ENCODE assay signal across 20 cellular contexts in genomic region chr2:13745324-13745723, GRCh38.
DNase-seq lines count a peak whose midpoint lies in the region; ATAC-seq, FAIRE-seq and TF ChIP-seq lines count a peak whose summit lies in the region.
"Had no signal": no experiment of that assay in that cellular context is flagged by ENCODE, and none has a peak within 500 bp of the region (broad histone marks: within the 10 kb centered on the region; RNA-seq: fewer than 3 reads in every experiment).

No MANE protein-coding gene starts in this region.

- H3K36me3 ChIP-seq in GM12878 (ENCODE audit: control insufficient read depth in 2 of 2, insufficient read depth in 2 of 2, low read length in 1 of 2): no peaks in the 10 kb centered on the region
- H3K36me3 ChIP-seq: heart right ventricle, prostate gland, uterus had no signal

- RAD21 ChIA-PET in GM12878 (lab: Charles Lee; ENCODE audit: unreplicated experiment): interaction anchor here (1.1 kb wide), 1 partner anchor 49 kb away, joined by 3 read pairs; no protein-coding TSS in a partner anchor

- no peaks in the 10 kb centered on the region for H3K27me3 ChIP-seq in GM12878 (replicated peaks in 1 of 2; ENCODE audit: control insufficient read depth in 2 of 2, insufficient read depth in 2 of 2, low read length in 1 of 2)
- H3K27me3 ChIP-seq: heart right ventricle, uterus had no signal

- in situ Hi-C loops in GM12878 (cut with MboI): no loop called here

- no peak overlapping the region for H3K4me3 ChIP-seq in GM12865 (ENCODE audit: low read depth, low read length)
- no peak overlapping the region for H3K4me3 ChIP-seq in GM12878
- H3K4me3 ChIP-seq: heart right ventricle, prostate gland, uterus had no signal

- no peak overlapping the region for H3K9ac ChIP-seq in GM12878 (ENCODE audit: control insufficient read depth, insufficient read depth, low read length)

- no peaks in the 10 kb centered on the region for H4K20me1 ChIP-seq in GM12878 (ENCODE audit: control insufficient read depth, insufficient read depth)

- H3K79me2 ChIP-seq in GM12878 (ENCODE audit: control insufficient read depth, insufficient read depth, low read length): no peaks in the 10 kb centered on the region

- no peak for ATAC-seq in GM12878
- no peak for ATAC-seq in HG03432 (IDR thresholded peaks at IDR 0.05; ENCODE audit: unreplicated experiment)
- ATAC-seq: activated naive CD4-positive, alpha-beta T cell treated with anti-CD3 and anti-CD28 coated beads, Interleukin-2, amount 50 U/mL, for 72 hours; heart right ventricle; SK-N-SH treated with all-trans-retinoic acid at 6 μM for 48 hours had no signal

- CTCF ChIA-PET in GM12878 (lab: Yijun Ruan, JAX): interaction anchor here (0.8 to 1.7 kb wide), 2 partner anchors 8 to 74 kb away, joined by 3 to 5 read pairs; no protein-coding TSS in a partner anchor

- POLR2A ChIA-PET in GM12878 (lab: Charles Lee): no interaction called here

- no peaks in the 10 kb centered on the region for H3K4me1 ChIP-seq in GM12878 (ENCODE audit: control insufficient read depth, insufficient read depth, low read length)
- H3K4me1 ChIP-seq: heart right ventricle, prostate gland, uterus had no signal

- SMC1A ChIA-PET in GM12878 (lab: Charles Lee; ENCODE audit: uncharacterized antibody, unreplicated experiment): interaction anchor here (1.0 to 2.1 kb wide), 6 partner anchors 9 to 224 kb away, joined by 3 to 10 read pairs (median 4); no protein-coding TSS in a partner anchor

- H3K27ac ChIP-seq in GM12878 (ENCODE audit: control insufficient read depth, insufficient read depth): no peak overlapping the region
- H3K27ac ChIP-seq: heart right ventricle, prostate gland, uterus had no signal

- no peak for TF ChIP-seq EP300 in GM12878 (IDR thresholded peaks at IDR 0.05; ENCODE audit: borderline replicate concordance in 1 of 2, control insufficient read depth in 1 of 2, low read depth in 2 of 2, low read length in 2 of 2)

- 0% methylated on average over 4 of the region's 4 CpGs for WGBS in GM12878 (ENCODE audit: insufficient coverage, insufficient replicate concordance, low lambda C conversion rate, missing lambda C conversion rate)

- no peaks in the 10 kb centered on the region; the same call in 2 of the 3 replicates for H3K9me3 ChIP-seq in GM12878 (replicated peaks; ENCODE audit: control insufficient read depth, insufficient read depth, low read length)
- H3K9me3 ChIP-seq: prostate gland, uterus had no signal

- TF ChIP-seq CTCF in GM12865 (IDR thresholded peaks at IDR 0.05; ENCODE audit: insufficient read depth, low read depth, low read length, missing control alignments) (no peak), GM12878 (IDR thresholded peaks at IDR 0.05 in 2 of 3, conservative IDR thresholded peaks at IDR 0.05 in 1 of 3; ENCODE audit: control insufficient read depth in 2 of 3, extremely low read depth in 1 of 3, insufficient read depth in 1 of 3, low read depth in 3 of 3, low read length in 3 of 3) (no peak)

- intact Hi-C loops in GM12878 (cut with micrococcal nuclease; ENCODE audit: unreplicated experiment): no loop called here

- no peak overlapping the region for H3K4me2 ChIP-seq in GM12878 (ENCODE audit: control insufficient read depth, insufficient read depth)

- no TSS peak for BruUV-seq in GM12878 (replicated peaks; lab: Mats Ljungman, UMichigan)

- peak; percentile 37 for DNase-seq in GM12865 (ENCODE audit: low read depth)
- peak; percentile 12 for DNase-seq in LHCN-M2 (ENCODE audit: low read depth)
- no peak for DNase-seq in GM12878 (ENCODE audit: low read depth, low spot score)
- peak; percentile 9 for DNase-seq in myocyte (ENCODE audit: low read depth)
- DNase-seq in activated CD4-positive, alpha-beta T cell treated with anti-CD3 and anti-CD28 coated beads, Interleukin-2, amount 50 U/mL, for 48 hours: no peak
- DNase-seq in activated effector memory CD4-positive, alpha-beta T cell treated with anti-CD3 and anti-CD28 coated beads, Interleukin-2, amount 50 U/mL, for 16 hours: no peak
- DNase-seq: activated CD4-positive, alpha-beta T cell treated with anti-CD3 and anti-CD28 coated beads for 48 hours; CD4-positive, CD25-positive, alpha-beta regulatory T cell; DMS153; erythroblast; foreskin fibroblast; heart right ventricle; MM.1S; NCI-H1436 treated with DMSO at 0.1 percent for 48 hours; uterus had no signal

- H2AFZ ChIP-seq in GM12878 (ENCODE audit: control insufficient read depth, low read depth, low read length): no peak overlapping the region

- no peak for TF ChIP-seq RAD21 in GM12878 (IDR thresholded peaks at IDR 0.05; ENCODE audit: insufficient read depth, low read depth, low read length)

- TF ChIP-seq POLR2A in GM12878 (IDR thresholded peaks at IDR 0.05; ENCODE audit: low read depth, low read length): no peak

- no peak for FAIRE-seq in GM12878 (lab: Jason Lieb, UNC)
- FAIRE-seq: GM12891 had no signal

TF ChIP-seq in GM12878, 131 proteins besides CTCF, POLR2A, EP300 and RAD21:
- TF ChIP-seq CEBPB (IDR thresholded peaks at IDR 0.05; ENCODE audit: borderline replicate concordance in 1 of 2, low read depth in 2 of 2, low read length in 2 of 2) (no peak), SMAD1 (IDR thresholded peaks at IDR 0.05; ENCODE audit: low read depth, partially characterized antibody) (no peak), YBX1 (IDR thresholded peaks at IDR 0.05) (no peak), YY1 (IDR thresholded peaks at IDR 0.05; ENCODE audit: low read depth, low read length) (0 out of 2 replicates have a peak, but pooled peaks have one; percentile 53), PKNOX1 (IDR thresholded peaks at IDR 0.05) (no peak), RUNX3 (IDR thresholded peaks at IDR 0.05; ENCODE audit: low read length) (no peak), IRF4 (IDR thresholded peaks at IDR 0.05; ENCODE audit: low read depth, low read length) (no peak), PAX5 (IDR thresholded peaks at IDR 0.05; ENCODE audit: borderline replicate concordance, low read depth, low read length) (no peak), TCF12 (IDR thresholded peaks at IDR 0.05; ENCODE audit: low read depth, low read length) (no peak)

Comparison
In these comparisons a context has a peak if more than half of its experiments do, and no peak if none do; other contexts are left out.
1. DNase-seq: peak in GM12865 (single experiment), LHCN-M2 (single experiment) and myocyte (single experiment); none in GM12878 (single experiment), activated CD4-positive, alpha-beta T cell treated with anti-CD3 and anti-CD28 coated beads, Interleukin-2, amount 50 U/mL, for 48 hours (0 of 2) and activated effector memory CD4-positive, alpha-beta T cell treated with anti-CD3 and anti-CD28 coated beads, Interleukin-2, amount 50 U/mL, for 16 hours (single experiment).